9 cellular contexts compared by ENCODE assay signal in the genomic region with DNA sequence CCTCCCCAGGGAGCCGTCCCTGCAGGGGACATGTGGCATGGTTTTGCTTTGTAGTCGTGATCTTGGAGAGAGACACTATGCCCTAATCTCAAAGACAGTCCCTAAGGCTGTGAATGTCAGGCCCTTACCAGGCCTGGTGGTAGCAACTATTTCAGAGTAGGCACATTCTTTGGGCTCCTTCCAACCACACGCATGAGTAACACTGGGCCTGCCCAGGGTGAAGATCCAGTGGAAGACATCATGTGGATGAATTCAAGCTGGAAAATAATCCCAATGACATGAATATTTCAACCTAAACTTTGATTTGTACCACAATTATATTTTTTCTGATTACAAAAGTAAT. TPM values are rescaled to one million over a fixed set of nuclear protein-coding genes. Genes with fewer than 3 reads are reported as not detected.
DNase-seq lines count a peak whose midpoint lies in the region; TF ChIP-seq lines count a peak whose summit lies in the region.
"Had no signal": no experiment of that assay in that cellular context is flagged by ENCODE, and none has a peak within 500 bp of the region (broad histone marks: within the 10 kb centered on the region; RNA-seq: fewer than 3 reads in every experiment).

No MANE protein-coding gene starts in this region.

- H3K9me3 ChIP-seq in A673 (ENCODE audit: low read depth, low read length, poor library complexity, severe bottlenecking) (no peaks in the 10 kb centered on the region), mesenchymal stem cell (ENCODE audit: control insufficient read depth, low read length) (no peaks in the 10 kb centered on the region)

- DNase-seq in A673 (ENCODE audit: low spot score) = peak; percentile 33
- peak; percentile 99 for DNase-seq in M059J (ENCODE audit: low read depth)
- peak; percentile 78 for DNase-seq in choroid plexus epithelial cell (ENCODE audit: low read depth)
- DNase-seq in mesenchymal stem cell = peak; percentile 70
- no peak for DNase-seq in stimulated activated CD4-positive, alpha-beta T cell treated with anti-CD3 and anti-CD28 coated beads, Interleukin-15, amount 100 ng/mL, for 24 hours
- DNase-seq in stimulated activated CD4-positive, alpha-beta T cell treated with anti-CD3 and anti-CD28 coated beads, Interleukin-2, amount 100 ng/mL, for 24 hours = no peak
- no peak for DNase-seq in effector CD8-positive, alpha-beta T cell (lab: John Stamatoyannopoulos, UW)
- DNase-seq in NCI-H187 (lab: John Stamatoyannopoulos, UW) = no peak
- DNase-seq: head of caudate nucleus had no signal

- H2AK5ac ChIP-seq in mesenchymal stem cell (ENCODE audit: low read length, severe bottlenecking) = no peak overlapping the region

- H3K27ac ChIP-seq in A673 (ENCODE audit: low read depth, low read length, poor library complexity, severe bottlenecking) = no peak overlapping the region
- peak overlapping the region; percentile 11 for H3K27ac ChIP-seq in mesenchymal stem cell (ENCODE audit: low read length, poor library complexity, severe bottlenecking)

- peaks cover 7% of the 10 kb centered on the region for H3K4me1 ChIP-seq in A673 (ENCODE audit: insufficient read depth, low read length, poor library complexity, severe bottlenecking)
- H3K4me1 ChIP-seq in mesenchymal stem cell (ENCODE audit: control insufficient read depth, insufficient read depth, low read depth, low read length) = peaks cover 7% of the 10 kb centered on the region

- H2BK12ac ChIP-seq in mesenchymal stem cell (ENCODE audit: low read length in 2 of 2) = no peak overlapping the region

- H4K8ac ChIP-seq in mesenchymal stem cell (ENCODE audit: low read length) = no peak overlapping the region

- H3K18ac ChIP-seq in mesenchymal stem cell (ENCODE audit: low read depth in 1 of 2, low read length in 2 of 2) = no peak overlapping the region

- no peak for TF ChIP-seq CTCF in A673 (conservative IDR thresholded peaks at IDR 0.05; ENCODE audit: low read depth, low read length)
- TF ChIP-seq CTCF in choroid plexus epithelial cell (conservative IDR thresholded peaks at IDR 0.05; ENCODE audit: low read depth, low read length) = no peak

- H2BK15ac ChIP-seq in mesenchymal stem cell (ENCODE audit: low read depth, poor library complexity, severe bottlenecking) = no peak overlapping the region

- H4K91ac ChIP-seq in mesenchymal stem cell (ENCODE audit: low read length) = no peak overlapping the region

- no peak overlapping the region for H3K23ac ChIP-seq in mesenchymal stem cell (ENCODE audit: low read length in 2 of 2)

- no peak overlapping the region for H3K4me2 ChIP-seq in mesenchymal stem cell (ENCODE audit: low read length, poor library complexity, severe bottlenecking)

- POLR2A ChIA-PET in A673 (lab: Charles Lee; ENCODE audit: low non-redundant PET) = no interaction called here

- BruUV-seq in A673 (replicated peaks; lab: Mats Ljungman, UMichigan) = no TSS peak

- H3K14ac ChIP-seq in mesenchymal stem cell (ENCODE audit: low read length in 2 of 2) = no peak overlapping the region

- 78% methylated on average over 2 of the region's 3 CpGs for WGBS in mesenchymal stem cell

- H2AFZ ChIP-seq in mesenchymal stem cell (ENCODE audit: low read depth, low read length) = no peak overlapping the region

- H2BK5ac ChIP-seq in mesenchymal stem cell (ENCODE audit: low read depth, low read length, poor library complexity, severe bottlenecking) = no peak overlapping the region

- no peaks in the 10 kb centered on the region for H3K36me3 ChIP-seq in A673 (ENCODE audit: insufficient read depth, low read length, poor library complexity, severe bottlenecking)
- H3K36me3 ChIP-seq in mesenchymal stem cell (ENCODE audit: control insufficient read depth in 1 of 2, insufficient read depth in 2 of 2, low read depth in 1 of 2, low read length in 2 of 2) = no peaks in the 10 kb centered on the region

- peak overlapping the region; percentile 86 for H3K9ac ChIP-seq in mesenchymal stem cell (ENCODE audit: low read length)

- peak overlapping the region in 1 of 2 experiments; percentile 77 for H3K4ac ChIP-seq in mesenchymal stem cell (ENCODE audit: low read depth in 1 of 2, low read length in 2 of 2)

- CTCF ChIA-PET in A673 (lab: Charles Lee) = no interaction called here

- H2BK120ac ChIP-seq in mesenchymal stem cell (ENCODE audit: low read depth, low read length) = no peak overlapping the region

- no peak overlapping the region for H3K4me3 ChIP-seq in A673 (ENCODE audit: low read depth, low read length, poor library complexity, severe bottlenecking)
- no peak overlapping the region for H3K4me3 ChIP-seq in choroid plexus epithelial cell (ENCODE audit: low read depth, low read length)
- H3K4me3 ChIP-seq in mesenchymal stem cell (ENCODE audit: insufficient read depth in 1 of 2, low read depth in 1 of 2, low read length in 2 of 2) = peak overlapping the region in 1 of 2 experiments; percentile 63

- intact Hi-C loops in A673 (cut with micrococcal nuclease; ENCODE audit: unreplicated experiment) = no loop called here

- no peaks in the 10 kb centered on the region for H3K79me1 ChIP-seq in mesenchymal stem cell (replicated peaks; ENCODE audit: low read length, poor library complexity, severe bottlenecking)

- H3K27me3 ChIP-seq in A673 (replicated peaks; ENCODE audit: insufficient read depth, low read depth, low read length, poor library complexity) (peaks cover 5% of the 10 kb centered on the region), mesenchymal stem cell (ENCODE audit: control insufficient read depth in 1 of 2, insufficient read depth in 1 of 2, low read length in 2 of 2) (peaks cover 4 to 8% of the 10 kb centered on the region in 2 experiments)

RNA-seq across cellular contexts. Expression of a gene that starts 39.5 kb away (rescaled TPM):
- 51.8 and 53.4 TPM in 2 replicates for total RNA-seq in A673 (2021)
- total RNA-seq in M059J (2014; rRNA removed; shearing (Covaris generic)) = 440 and 573 TPM in 2 replicates
- polyA plus RNA-seq in mesenchymal stem cell (2013, experiment 1 of 2) = 274 TPM
- 281 TPM for polyA plus RNA-seq in mesenchymal stem cell (2013, experiment 2 of 2)

Comparison
In these comparisons a context has a peak if more than half of its experiments do, and no peak if none do; other contexts are left out.
1. DNase-seq: peak in A673 (single experiment), M059J (single experiment), choroid plexus epithelial cell (single experiment) and mesenchymal stem cell (single experiment); none in stimulated activated CD4-positive, alpha-beta T cell treated with anti-CD3 and anti-CD28 coated beads, Interleukin-15, amount 100 ng/mL, for 24 hours (single experiment), stimulated activated CD4-positive, alpha-beta T cell treated with anti-CD3 and anti-CD28 coated beads, Interleukin-2, amount 100 ng/mL, for 24 hours (0 of 2), effector CD8-positive, alpha-beta T cell (single experiment) and NCI-H187 (0 of 2).